ENCODE assay signal across 24 cellular contexts in genomic region chr17:58427807-58428206, GRCh38. TPM values are rescaled to one million over a fixed set of nuclear protein-coding genes. Genes with fewer than 3 reads are reported as not detected.
DNase-seq lines count a peak whose midpoint lies in the region; ATAC-seq, FAIRE-seq and TF ChIP-seq lines count a peak whose summit lies in the region.
"Had no signal": no experiment of that assay in that cellular context is flagged by ENCODE, and none has a peak within 500 bp of the region (broad histone marks: within the 10 kb centered on the region; RNA-seq: fewer than 3 reads in every experiment).

No MANE protein-coding gene starts in this region.

- intact Hi-C loops in HepG2 (cut with micrococcal nuclease; ENCODE audit: unreplicated experiment) (no loop called here), right lobe of liver (cut with DNase I) (loop anchor here in 1 of 2 donors (10.0 kb wide), 1 partner anchor 73 kb away; the partner anchor contains the start of gene SUPT4H1), K562 (cut with micrococcal nuclease) (no loop called here)

- TF ChIP-seq POLR2A in HepG2 (IDR thresholded peaks at IDR 0.05; ENCODE audit: insufficient read depth in 1 of 2, low read depth in 2 of 2, low read length in 2 of 2) (no peak), right lobe of liver (IDR thresholded peaks at IDR 0.05) (no peak), K562 (conservative IDR thresholded peaks at IDR 0.05) (no peak)

- no peaks in the 10 kb centered on the region for H3K36me3 ChIP-seq in HepG2 (replicated peaks in 1 of 2; ENCODE audit: control insufficient read depth in 1 of 2, insufficient read depth in 2 of 2, low read length in 2 of 2)
- H3K36me3 ChIP-seq in right lobe of liver, result no peaks in the 10 kb centered on the region
- H3K36me3 ChIP-seq in OCI-LY1 (ENCODE audit: insufficient read depth, low read length), result no peaks in the 10 kb centered on the region
- no peaks in the 10 kb centered on the region for H3K36me3 ChIP-seq in K562 (ENCODE audit: control insufficient read depth, insufficient read depth, low read length)
- H3K36me3 ChIP-seq: SJSA1 had no signal

- H3K4me1 Mint-ChIP-seq in activated T-cell treated with anti-CD3 and anti-CD28 coated beads, Interleukin-2, amount 50 U/mL, for 24 hours (ENCODE audit: low read depth), result peaks cover 4% of the 10 kb centered on the region
- H3K4me1 Mint-ChIP-seq: T-cell had no signal

- H3F3A ChIP-seq in OCI-LY1 (ENCODE audit: insufficient read depth, low read length), result no peaks in the 10 kb centered on the region

- TF ChIP-seq EP300 in HepG2 (IDR thresholded peaks at IDR 0.05; ENCODE audit: low read depth in 2 of 2, low read length in 2 of 2) (no peak), HepG2 (CRISPR knock-in tag; IDR thresholded peaks at IDR 0.05; ENCODE audit: borderline replicate concordance) (no peak), K562 (IDR thresholded peaks at IDR 0.05; ENCODE audit: low read length) (no peak)

- no peak for DNase-seq in HepG2 (ENCODE audit: low spot score)
- no peak for DNase-seq in right lobe of liver
- DNase-seq in K562 (ENCODE audit: extremely low read depth in 1 of 4, low spot score in 3 of 4), result no peak
- DNase-seq in inferior parietal cortex (ENCODE audit: extremely low spot score), result no peak
- no peak for DNase-seq in activated T-cell treated with anti-CD3 and anti-CD28 coated beads, Interleukin-2, amount 50 U/mL, for 24 hours
- DNase-seq in G401 (ENCODE audit: low spot score), result no peak
- DNase-seq: ACHN, MV-4-11, NCI-H1105 treated with DMSO at 0.1 percent for 48 hours, NCI-H146, NCI-H1930, NCI-H2107, NCI-H524, NCI-H748 treated with DMSO at 0.1 percent for 48 hours, Right ventricle myocardium superior, RPMI8226, T-cell had no signal

- ATAC-seq in HepG2, result no peak
- no peak for ATAC-seq in right lobe of liver
- ATAC-seq in K562, result no peak
- ATAC-seq: T-cell had no signal

- no peaks in the 10 kb centered on the region for H3K9me1 ChIP-seq in K562 (ENCODE audit: control insufficient read depth, insufficient read depth, low read length)

- H4K20me1 ChIP-seq in HepG2 (ENCODE audit: insufficient read depth, low read length) (no peaks in the 10 kb centered on the region), OCI-LY1 (ENCODE audit: insufficient read depth, low read length) (no peaks in the 10 kb centered on the region), K562 (replicated peaks; ENCODE audit: control insufficient read depth, insufficient read depth, low read length) (no peaks in the 10 kb centered on the region)

- TF ChIP-seq RAD21 in HepG2 (CRISPR knock-in tag; IDR thresholded peaks at IDR 0.05) (no peak), K562 (CRISPR knock-in tag; conservative IDR thresholded peaks at IDR 0.05 in 1 of 2, IDR thresholded peaks at IDR 0.05 in 1 of 2) (no peak)

- BruUV-seq in HepG2 (replicated peaks; lab: Mats Ljungman, UMichigan), result no TSS peak
- BruUV-seq in K562 (replicated peaks; lab: Mats Ljungman, UMichigan), result no TSS peak

- H3K9me3 Mint-ChIP-seq in activated T-cell treated with anti-CD3 and anti-CD28 coated beads, Interleukin-2, amount 50 U/mL, for 24 hours, result no peaks in the 10 kb centered on the region
- H3K9me3 Mint-ChIP-seq: T-cell had no signal

- H3K4me1 ChIP-seq in HepG2 (ENCODE audit: insufficient read depth, low read length), result 0 out of 2 replicates have a peak, but pooled peaks cover 5% of the 10 kb centered on the region
- H3K4me1 ChIP-seq in right lobe of liver, result no peaks in the 10 kb centered on the region
- peaks cover 11% of the 10 kb centered on the region for H3K4me1 ChIP-seq in OCI-LY1 (ENCODE audit: insufficient read depth, low read length, severe bottlenecking)
- H3K4me1 ChIP-seq in K562 (replicated peaks in 1 of 2; ENCODE audit: control insufficient read depth in 2 of 2, insufficient read depth in 2 of 2, low read length in 2 of 2), result peaks cover 0 to 3% of the 10 kb centered on the region in 2 experiments; a peak in 2 of 5 replicates
- H3K4me1 ChIP-seq: SJSA1 had no signal

- no peak overlapping the region for H3K4me3 Mint-ChIP-seq in activated T-cell treated with anti-CD3 and anti-CD28 coated beads, Interleukin-2, amount 50 U/mL, for 24 hours
- H3K4me3 Mint-ChIP-seq: T-cell had no signal

- POLR2A ChIA-PET in HepG2 (lab: Yijun Ruan, JAX) (interaction anchor here (2.6 kb wide), 1 partner anchor 11 kb away, joined by 8 read pairs; the partner anchor contains the start of gene RNF43), K562 (lab: Yijun Ruan, JAX) (interaction anchor here (0.6 to 4.4 kb wide), 7 partner anchors 9 to 123 kb away, joined by 3 to 24 read pairs (median 4); partner anchors contain the start of gene RNF43)

- H3K27ac ChIP-seq in HepG2 (ENCODE audit: extremely low read length, insufficient read depth, low read length) (no peak overlapping the region), right lobe of liver (no peak overlapping the region), OCI-LY1 (ENCODE audit: low read depth, low read length, poor library complexity, severe bottlenecking) (no peak overlapping the region), K562 (ENCODE audit: extremely low read depth, low read depth, low read length) (no peak overlapping the region)
- H3K27ac ChIP-seq: 22Rv1, SJSA1 had no signal

- FAIRE-seq in HepG2 (lab: Jason Lieb, UNC), result no peak
- FAIRE-seq in K562 (lab: Jason Lieb, UNC), result peak; percentile 32
- FAIRE-seq: G401.6, GM19239 had no signal

- in situ Hi-C loops in HepG2 (cut with HindIII; ENCODE audit: extremely low pct_ligation_motif_present, low pct_unique_long_range_greater_than_20kb) (no loop called here), K562 (cut with MboI) (no loop called here), G401 (cut with HindIII; ENCODE audit: low sequenced_read_pairs) (no loop called here)

- H3K9ac ChIP-seq in HepG2 (ENCODE audit: insufficient read depth, low read depth, low read length) (no peak overlapping the region), OCI-LY1 (ENCODE audit: low read length) (no peak overlapping the region), K562 (ENCODE audit: insufficient read depth in 1 of 2, low read depth in 2 of 2, low read length in 2 of 2) (no peak overlapping the region)

- TF ChIP-seq CTCF in HepG2 (CRISPR knock-in tag; IDR thresholded peaks at IDR 0.05), result no peak
- TF ChIP-seq CTCF in right lobe of liver (IDR thresholded peaks at IDR 0.05), result no peak
- no peak for TF ChIP-seq CTCF in OCI-LY1 (IDR thresholded peaks at IDR 0.05; ENCODE audit: low read length)
- TF ChIP-seq CTCF in K562 (IDR thresholded peaks at IDR 0.05 in 2 of 3, conservative IDR thresholded peaks at IDR 0.05 in 1 of 3; ENCODE audit: insufficient read depth in 2 of 3, low read depth in 1 of 3, low read length in 3 of 3), result no peak

- 75% methylated on average over 3 of the region's 3 CpGs for WGBS in HepG2 (ENCODE audit: low lambda C conversion rate)
- 80% methylated on average over 3 of the region's 3 CpGs for WGBS in right lobe of liver (ENCODE audit: insufficient coverage, low coverage, low lambda C conversion rate, missing lambda C conversion rate)
- WGBS in K562 (ENCODE audit: insufficient coverage, low coverage, missing lambda C conversion rate), result 63% methylated on average over 3 of the region's 3 CpGs

- peaks cover 0 to 10% of the 10 kb centered on the region in 2 experiments; a peak in 2 of 5 replicates for H3K27me3 ChIP-seq in HepG2 (ENCODE audit: control insufficient read depth in 1 of 2, insufficient read depth in 2 of 2, low read length in 2 of 2)
- H3K27me3 ChIP-seq in right lobe of liver, result no peaks in the 10 kb centered on the region
- peaks cover 6% of the 10 kb centered on the region; the same call in 1 of the 2 replicates for H3K27me3 ChIP-seq in OCI-LY1 (ENCODE audit: insufficient read depth, low read length)
- no peaks in the 10 kb centered on the region for H3K27me3 ChIP-seq in K562 (ENCODE audit: control insufficient read depth in 2 of 2, insufficient read depth in 2 of 2, low read length in 2 of 2)

- H3K36me3 Mint-ChIP-seq in activated T-cell treated with anti-CD3 and anti-CD28 coated beads, Interleukin-2, amount 50 U/mL, for 24 hours (ENCODE audit: low read depth), result peaks cover 4% of the 10 kb centered on the region

- H2AFZ ChIP-seq in HepG2 (ENCODE audit: low read length), result no peak overlapping the region
- H2AFZ ChIP-seq in OCI-LY1 (ENCODE audit: low read length), result no peak overlapping the region
- peak overlapping the region; percentile 81 for H2AFZ ChIP-seq in K562 (ENCODE audit: low read depth, low read length)

- CTCF ChIA-PET in HepG2 (lab: Yijun Ruan, JAX; ENCODE audit: low intra/inter-chr PET ratio, low total read pairs), result no interaction called here
- CTCF ChIA-PET in K562 (lab: Yijun Ruan, JAX; ENCODE audit: low intra/inter-chr PET ratio), result no interaction called here

- H3K79me2 ChIP-seq in HepG2 (ENCODE audit: insufficient read depth, low read length) (no peaks in the 10 kb centered on the region), OCI-LY1 (ENCODE audit: insufficient read depth, low read length) (no peaks in the 10 kb centered on the region), K562 (ENCODE audit: control insufficient read depth, insufficient read depth, low read length) (no peaks in the 10 kb centered on the region)

- H3K4me3 ChIP-seq in HepG2 (replicated peaks in 1 of 3; ENCODE audit: insufficient read depth in 1 of 3, low read depth in 2 of 3, low read length in 3 of 3), result no peak overlapping the region
- no peak overlapping the region for H3K4me3 ChIP-seq in right lobe of liver
- H3K4me3 ChIP-seq in OCI-LY1 (ENCODE audit: low read depth, low read length, poor library complexity, severe bottlenecking), result no peak overlapping the region
- no peak overlapping the region; the same call in 1 of the 2 replicates for H3K4me3 ChIP-seq in K562
- H3K4me3 ChIP-seq: SJSA1 had no signal

- no peaks in the 10 kb centered on the region for H3K27me3 Mint-ChIP-seq in activated T-cell treated with anti-CD3 and anti-CD28 coated beads, Interleukin-2, amount 50 U/mL, for 24 hours
- H3K27me3 Mint-ChIP-seq: T-cell had no signal

- no peak overlapping the region for H3K27ac Mint-ChIP-seq in activated T-cell treated with anti-CD3 and anti-CD28 coated beads, Interleukin-2, amount 50 U/mL, for 24 hours
- H3K27ac Mint-ChIP-seq: T-cell had no signal

- no peaks in the 10 kb centered on the region for H3K9me3 ChIP-seq in HepG2 (ENCODE audit: low read length)
- H3K9me3 ChIP-seq in right lobe of liver, result no peaks in the 10 kb centered on the region
- H3K9me3 ChIP-seq in OCI-LY1 (ENCODE audit: low read length), result no peaks in the 10 kb centered on the region
- H3K9me3 ChIP-seq in K562 (replicated peaks; ENCODE audit: control insufficient read depth, insufficient read depth, low read depth, low read length), result no peaks in the 10 kb centered on the region
- H3K9me3 ChIP-seq: SJSA1 had no signal

- H3K4me2 ChIP-seq in HepG2 (ENCODE audit: low read depth, low read length) (peak overlapping the region; percentile 40), OCI-LY1 (ENCODE audit: low read length) (peak overlapping the region; percentile 54; the same call in 1 of the 2 replicates), K562 (ENCODE audit: insufficient read depth, low read length) (peak overlapping the region; percentile 59; the same call in 1 of the 2 replicates)

- no peaks in the 10 kb centered on the region for H3K9me2 ChIP-seq in OCI-LY1 (ENCODE audit: low read depth, low read length)

RNA-seq across cellular contexts. Expression of gene RNF43, which starts 10.5 kb away (rescaled TPM):
- total RNA-seq in HepG2 (2016; rRNA removed; fragmentation: Illumina TruSeq; extraction: Trizol) (51.4 and 53.4 TPM in 2 replicates), right lobe of liver (10 to 100 TPM in 2 of 6 experiments, 1 to 10 TPM in 4; 1.7 to 11.5 (median 6.0) TPM), K562 (2014; rRNA removed) (1.5 and 2.0 TPM in 2 replicates), K562 (2014; rRNA removed; fragmentation: Illumina TruSeq; extraction: Trizol) (1.5 TPM in 2 replicates), K562 (2015; rRNA removed; fragmentation: Illumina TruSeq; extraction: Trizol) (1.2 TPM in 2 replicates), K562 (2021) (2.3 and 2.7 TPM in 2 replicates)
- total RNA-seq in HepG2 (2016; cell fraction: cytosol; rRNA removed; fragmentation: Illumina TruSeq; extraction: Trizol; ENCODE audit: low read depth), result 10.8 and 11.5 TPM in 2 replicates
- 41.4 and 52.0 TPM in 2 replicates for total RNA-seq in HepG2 (2016; cell fraction: insoluble cytoplasmic fraction; rRNA removed; fragmentation: Illumina TruSeq; extraction: Trizol)
- total RNA-seq in HepG2 (2016; cell fraction: membrane; rRNA removed; fragmentation: Illumina TruSeq; extraction: Trizol), result 25.5 and 28.6 TPM in 2 replicates
- total RNA-seq in HepG2 (2016; cell fraction: nucleus; rRNA removed; fragmentation: Illumina TruSeq; extraction: Trizol), result 113 and 134 TPM in 2 replicates
- polyA plus RNA-seq in HepG2 (2011; rRNA removed) (29.3 and 31.0 TPM in 2 replicates), K562 (2011; rRNA removed) (0.75 and 1.2 TPM in 2 replicates), K562 (2014; fragmentation: Illumina TruSeq; extraction: Trizol) (1.7 and 2.1 TPM in 2 replicates), K562 (2014; fragmentation: Nextera tagmentation; extraction: Ambion mirVana) (under 1 TPM; 0.29 to 0.51 TPM), K562 (2014; rRNA removed) (1.4 TPM in 2 replicates)
- polyA plus RNA-seq in HepG2 (2011; cell fraction: cytosol; rRNA removed), result 18.3 and 25.7 TPM in 2 replicates
- 81.6 and 101 TPM in 2 replicates for polyA plus RNA-seq in HepG2 (2011; cell fraction: nucleus; rRNA removed)
- 35.6 and 44.8 TPM in 2 replicates for polyA plus RNA-seq in HepG2 (2012)
- 2.5 and 3.4 TPM in 2 replicates for polyA plus RNA-seq in HepG2 (2016; cell fraction: cytosol; fragmentation: Illumina TruSeq; extraction: Trizol; ENCODE audit: low read depth)
- 29.8 and 38.5 TPM in 2 replicates for polyA plus RNA-seq in HepG2 (2016; cell fraction: insoluble cytoplasmic fraction; fragmentation: Illumina TruSeq; extraction: Trizol; ENCODE audit: low read depth)
- polyA plus RNA-seq in HepG2 (2016; cell fraction: membrane; fragmentation: Illumina TruSeq; extraction: Trizol; ENCODE audit: low read depth), result 10.3 and 11.3 TPM in 2 replicates
- 110 and 118 TPM in 2 replicates for polyA plus RNA-seq in HepG2 (2016; cell fraction: nucleus; fragmentation: Illumina TruSeq; extraction: Trizol; ENCODE audit: insufficient read depth, low read depth)
- polyA minus RNA-seq in HepG2 (2011; rRNA and poly(A)+ RNA removed; ENCODE audit: low replicate concordance), result 0.12 and 47.2 TPM in 2 replicates
- polyA minus RNA-seq in HepG2 (2011; cell fraction: cytosol; rRNA and poly(A)+ RNA removed), result 17.4 and 23.6 TPM in 2 replicates
- 134 and 180 TPM in 2 replicates for polyA minus RNA-seq in HepG2 (2011; cell fraction: nucleus; rRNA and poly(A)+ RNA removed)
- 8.4 and 9.4 TPM in 2 replicates for total RNA-seq in K562 (2011; cell fraction: chromatin; rRNA removed; ENCODE audit: low replicate concordance)
- 5.0 and 6.2 TPM in 2 replicates for total RNA-seq in K562 (2011; cell fraction: nucleolus; rRNA removed)
- 7.3 and 9.5 TPM in 2 replicates for total RNA-seq in K562 (2011; cell fraction: nucleoplasm; rRNA removed)
- 0.47 and 0.79 TPM in 2 replicates for polyA plus RNA-seq in K562 (2011; cell fraction: cytosol; rRNA removed)
- 2.0 and 2.8 TPM in 2 replicates for polyA plus RNA-seq in K562 (2011; cell fraction: nucleus; rRNA removed)
- 2.6 and 3.4 TPM in 2 replicates for polyA plus RNA-seq in K562 (2012)
- polyA minus RNA-seq in K562 (2011; rRNA and poly(A)+ RNA removed), result 1.1 and 3.1 TPM in 2 replicates
- polyA minus RNA-seq in K562 (2011; cell fraction: cytosol; rRNA and poly(A)+ RNA removed), result 0.29 and 2.1 TPM in 2 replicates
- 0.89 and 1.3 TPM in 2 replicates for polyA minus RNA-seq in K562 (2011; cell fraction: nucleus; rRNA and poly(A)+ RNA removed)
- total RNA-seq in G401 (2014; rRNA removed; shearing (Covaris generic)), result not detected in 2 replicates
- total RNA-seq: LHCN-M2 had no signal
- polyA plus RNA-seq: BJ had no signal

Comparison
In these comparisons a context has a peak if more than half of its experiments do, and no peak if none do; other contexts are left out.
1. Of the 241 proteins assayed by ChIP-seq in both HepG2 and K562: peak only in HepG2: none; only in K562: none; in both: ZBTB40; in neither: 240.